In genomic region chr13:33865945-33866344, GRCh38 we compare ENCODE assay signal across 15 cellular contexts. TPM values are rescaled to one million over a fixed set of nuclear protein-coding genes. Genes with fewer than 3 reads are reported as not detected.
A peak's percentile ranks its signal among the peaks of the same experiment; 100 is the strongest.
DNase-seq lines count a peak whose midpoint lies in the region; ATAC-seq and TF ChIP-seq lines count a peak whose summit lies in the region.
"Had no signal": no experiment of that assay in that cellular context is flagged by ENCODE, and none has a peak within 500 bp of the region (broad histone marks: within the 10 kb centered on the region; RNA-seq: fewer than 3 reads in every experiment).

No MANE protein-coding gene starts in this region.

- ATAC-seq in GM19395 (IDR thresholded peaks at IDR 0.05; ENCODE audit: unreplicated experiment) (peak; percentile 76), HG02678 (IDR thresholded peaks at IDR 0.05; ENCODE audit: unreplicated experiment) (peak; percentile 82), HG03460 (IDR thresholded peaks at IDR 0.05; ENCODE audit: unreplicated experiment) (peak; percentile 84), GM19023 (IDR thresholded peaks at IDR 0.05; ENCODE audit: unreplicated experiment) (no peak)
- ATAC-seq: body of pancreas, left cardiac atrium had no signal

- TF ChIP-seq CTCF in GM12873 (IDR thresholded peaks at IDR 0.05; ENCODE audit: insufficient read depth, low read depth, low read length, missing control alignments) (peak; percentile 24), lower leg skin (IDR thresholded peaks at IDR 0.05) (no peak)

- TF ChIP-seq POLR2A in lower leg skin (IDR thresholded peaks at IDR 0.05): no peak

- 97% methylated on average over 4 of the region's 4 CpGs for WGBS in lower leg skin, 2 donors

- H3K4me3 ChIP-seq in lower leg skin (ENCODE audit: low read depth, poor library complexity, severe bottlenecking): no peak overlapping the region
- H3K4me3 ChIP-seq: body of pancreas, upper lobe of left lung had no signal

- DNase-seq in NCI-H510A (lab: John Stamatoyannopoulos, UW) (no peak), NCI-H2227 (lab: John Stamatoyannopoulos, UW; ENCODE audit: unreplicated experiment) (no peak), lower leg skin (ENCODE audit: low spot score in 2 of 2) (no peak)
- DNase-seq: body of pancreas, left cardiac atrium, NCI-H1092 treated with DMSO at 0.1 percent for 48 hours, NCI-H526, SHP77, small intestine, upper lobe of left lung had no signal

- intact Hi-C loops in lower leg skin (cut with DNase I; ENCODE audit: low total_unique reads): no loop called here

RNA-seq across cellular contexts. Expression of gene RFC3, which starts 48.0 kb away (rescaled TPM):
- 1 to 10 TPM; 6.5 to 9.9 (median 8.8) TPM for total RNA-seq in lower leg skin
